Comparison of ENCODE assay signal across 19 cellular contexts in the genomic region with DNA sequence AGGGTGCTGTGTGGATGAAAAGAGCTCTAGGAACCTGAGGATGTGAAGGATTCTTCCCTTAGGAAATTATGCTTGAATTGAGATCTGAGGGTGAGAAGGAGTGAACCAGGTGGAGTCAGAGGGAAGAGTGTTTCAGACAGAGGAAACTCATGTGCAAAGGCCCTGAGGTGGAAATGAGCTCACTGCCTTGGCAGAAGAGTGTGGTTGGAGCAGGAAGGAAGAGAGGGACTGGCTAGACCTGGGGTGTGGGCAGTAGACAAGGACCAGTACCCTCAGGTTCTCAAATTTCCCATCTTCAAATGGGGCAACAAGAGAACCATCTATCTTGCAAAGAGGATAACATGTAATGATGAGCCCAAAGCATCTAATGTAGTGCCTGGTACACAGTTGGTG. TPM values are rescaled to one million over a fixed set of nuclear protein-coding genes. Genes with fewer than 3 reads are reported as not detected.
DNase-seq lines count a peak whose midpoint lies in the region; ATAC-seq and TF ChIP-seq lines count a peak whose summit lies in the region.
"Had no signal": no experiment of that assay in that cellular context is flagged by ENCODE, and none has a peak within 500 bp of the region (broad histone marks: within the 10 kb centered on the region; RNA-seq: fewer than 3 reads in every experiment).

No MANE protein-coding gene starts in this region.

- intact Hi-C loops in sigmoid colon (cut with DNase I), result no loop called here

- peak overlapping the region; percentile 44 for H3K27ac Mint-ChIP-seq in effector memory CD8-positive, alpha-beta T cell

- no peaks in the 10 kb centered on the region for H4K20me1 ChIP-seq in DND-41 (ENCODE audit: insufficient read depth, low read length)

- TF ChIP-seq EP300 in sigmoid colon (IDR thresholded peaks at IDR 0.05), result no peak

- H3K4me1 Mint-ChIP-seq in effector memory CD8-positive, alpha-beta T cell (ENCODE audit: low read depth in 2 of 2), result peaks cover 23 to 27% of the 10 kb centered on the region in 2 donors

- no peak for TF ChIP-seq POLR2A in sigmoid colon (IDR thresholded peaks at IDR 0.05)

- DNase-seq in DND-41, result no peak
- DNase-seq in RWPE2 (ENCODE audit: low spot score), result no peak
- no peak for DNase-seq in effector memory CD8-positive, alpha-beta T cell
- DNase-seq in sigmoid colon, result no peak
- no peak for DNase-seq in HAP-1 (ENCODE audit: low spot score in 2 of 2)
- DNase-seq in right atrium auricular region (ENCODE audit: low spot score), result no peak
- no peak for DNase-seq in HEK293T (ENCODE audit: extremely low spot score)
- DNase-seq: CD4-positive, alpha-beta memory T cell; central memory CD4-positive, alpha-beta T cell; heart right ventricle; KG1; NCI-H1694; NCI-H69; Right ventricle myocardium superior; stomach had no signal

- ATAC-seq in DND-41 (ENCODE audit: insufficient read depth, low read depth) (peak; percentile 10; the same call in 2 of the 3 replicates), RWPE2 (ENCODE audit: low read depth) (no peak)
- no peak for ATAC-seq in effector memory CD8-positive, alpha-beta T cell (replicated peaks)
- ATAC-seq: left colon had no signal

- no peak for TF ChIP-seq CTCF in DND-41 (IDR thresholded peaks at IDR 0.05; ENCODE audit: borderline replicate concordance, extremely low read depth, low read length, poor library complexity, severe bottlenecking)
- no peak for TF ChIP-seq CTCF in RWPE2 (IDR thresholded peaks at IDR 0.05; ENCODE audit: poor library complexity, severe bottlenecking)
- TF ChIP-seq CTCF in sigmoid colon (IDR thresholded peaks at IDR 0.05), result no peak
- TF ChIP-seq CTCF in right atrium auricular region (IDR thresholded peaks at IDR 0.05), result no peak

- H3K79me2 ChIP-seq in ACC112 (ENCODE audit: control insufficient read depth, insufficient read depth, low read length, unreplicated experiment) (no peaks in the 10 kb centered on the region), DND-41 (ENCODE audit: insufficient read depth, low read length) (no peaks in the 10 kb centered on the region)

- POLR2A ChIA-PET in HEK293T (lab: Yijun Ruan, JAX), result no interaction called here

- H3K27me3 Mint-ChIP-seq in effector memory CD8-positive, alpha-beta T cell, result peaks cover 34 to 67% of the 10 kb centered on the region in 2 donors

- no peaks in the 10 kb centered on the region for H3K9me3 Mint-ChIP-seq in effector memory CD8-positive, alpha-beta T cell
- H3K9me3 Mint-ChIP-seq: CD4-positive, alpha-beta memory T cell had no signal

- H3K4me3 Mint-ChIP-seq in effector memory CD8-positive, alpha-beta T cell, result peak overlapping the region in 1 of 2 donors; percentile 46

- no peaks in the 10 kb centered on the region for H3K36me3 ChIP-seq in ACC112 (ENCODE audit: insufficient read depth, low read length)
- H3K36me3 ChIP-seq in DND-41 (ENCODE audit: insufficient read depth, low read length), result no peaks in the 10 kb centered on the region
- no peaks in the 10 kb centered on the region for H3K36me3 ChIP-seq in RWPE2 (ENCODE audit: low read depth)
- H3K36me3 ChIP-seq in sigmoid colon, result no peaks in the 10 kb centered on the region
- H3K36me3 ChIP-seq in HAP-1 (replicated peaks), result no peaks in the 10 kb centered on the region
- H3K36me3 ChIP-seq in right atrium auricular region, result no peaks in the 10 kb centered on the region
- H3K36me3 ChIP-seq: heart right ventricle, stomach had no signal

- H2AFZ ChIP-seq in ACC112 (ENCODE audit: low read length, unreplicated experiment), result no peak overlapping the region
- H2AFZ ChIP-seq in DND-41 (ENCODE audit: low read depth, low read length), result no peak overlapping the region

- no peak overlapping the region for H3K9ac ChIP-seq in DND-41 (ENCODE audit: low read depth, low read length)

- in situ Hi-C loops in HAP-1 (cut with MboI; ENCODE audit: low sequenced_read_pairs), result loop anchor here (5.0 kb wide), 1 partner anchor 332 kb away; no protein-coding TSS in a partner anchor

- H3K9me3 ChIP-seq in DND-41 (ENCODE audit: insufficient read depth, low read length, severe bottlenecking), result no peaks in the 10 kb centered on the region
- no peaks in the 10 kb centered on the region for H3K9me3 ChIP-seq in RWPE2 (ENCODE audit: severe bottlenecking)
- no peaks in the 10 kb centered on the region for H3K9me3 ChIP-seq in sigmoid colon
- no peaks in the 10 kb centered on the region for H3K9me3 ChIP-seq in HAP-1
- H3K9me3 ChIP-seq in right atrium auricular region, result no peaks in the 10 kb centered on the region
- H3K9me3 ChIP-seq: heart right ventricle, stomach had no signal

- H3K36me3 Mint-ChIP-seq in effector memory CD8-positive, alpha-beta T cell (ENCODE audit: insufficient read depth), result peaks cover 3% of the 10 kb centered on the region
- H3K36me3 Mint-ChIP-seq: CD4-positive, alpha-beta memory T cell had no signal

- no peak overlapping the region for H3K4me2 ChIP-seq in DND-41 (ENCODE audit: insufficient read depth, low read length)

- H3K27me3 ChIP-seq in ACC112 (ENCODE audit: insufficient read depth, low read length) (no peaks in the 10 kb centered on the region), DND-41 (ENCODE audit: insufficient read depth, low read length, poor library complexity) (peaks cover 4% of the 10 kb centered on the region), RWPE2 (ENCODE audit: insufficient read depth, poor library complexity, severe bottlenecking) (no peaks in the 10 kb centered on the region), sigmoid colon (peaks cover 0 to 14% (median 0%) of the 10 kb centered on the region in 3 donors), HAP-1 (ENCODE audit: low read depth) (no peaks in the 10 kb centered on the region), right atrium auricular region (no peaks in the 10 kb centered on the region)

- H3K4me1 ChIP-seq in ACC112 (ENCODE audit: control insufficient read depth, insufficient read depth, low read length, unreplicated experiment) (peaks cover 22% of the 10 kb centered on the region), DND-41 (ENCODE audit: insufficient read depth, low read length) (peaks cover 22% of the 10 kb centered on the region), RWPE2 (ENCODE audit: insufficient read depth, poor library complexity, severe bottlenecking) (peaks cover 20% of the 10 kb centered on the region), sigmoid colon (peaks cover 0 to 8% (median 0%) of the 10 kb centered on the region in 4 donors), HAP-1 (no peaks in the 10 kb centered on the region), right atrium auricular region (no peaks in the 10 kb centered on the region)

- H3K27ac ChIP-seq in ACC112 (ENCODE audit: low read depth, low read length), result peak overlapping the region; percentile 18; the same call in 1 of the 2 replicates
- H3K27ac ChIP-seq in DND-41 (ENCODE audit: low read length), result peak overlapping the region; percentile 5; the same call in 1 of the 2 replicates
- peak overlapping the region; percentile 47 for H3K27ac ChIP-seq in RWPE2 (ENCODE audit: poor library complexity, severe bottlenecking)
- H3K27ac ChIP-seq in sigmoid colon, result peak overlapping the region in 1 of 4 donors; percentile 81
- no peak overlapping the region for H3K27ac ChIP-seq in right atrium auricular region
- H3K27ac ChIP-seq: heart right ventricle had no signal

- CTCF ChIA-PET in HEK293T (lab: Yijun Ruan, JAX), result interaction anchor here (1.5 kb wide), 1 partner anchor 330 kb away, joined by 5 read pairs; no protein-coding TSS in a partner anchor

- no peak overlapping the region for H3K4me3 ChIP-seq in ACC112 (ENCODE audit: low read depth, low read length)
- no peak overlapping the region for H3K4me3 ChIP-seq in DND-41 (ENCODE audit: low read depth in 1 of 2, low read length in 2 of 2)
- no peak overlapping the region for H3K4me3 ChIP-seq in RWPE2 (ENCODE audit: severe bottlenecking)
- H3K4me3 ChIP-seq in sigmoid colon, result no peak overlapping the region
- no peak overlapping the region for H3K4me3 ChIP-seq in HAP-1
- no peak overlapping the region for H3K4me3 ChIP-seq in right atrium auricular region
- H3K4me3 ChIP-seq: heart right ventricle, stomach had no signal

TF ChIP-seq in HEK293T, 16 proteins besides CTCF, POLR2A, EP300 and RAD21:
- TF ChIP-seq HDGF (IDR thresholded peaks at IDR 0.05; ENCODE audit: borderline replicate concordance), result no peak
- no peak for TF ChIP-seq NFRKB (IDR thresholded peaks at IDR 0.05)
- no peak for TF ChIP-seq FOXA1 (IDR thresholded peaks at IDR 0.05)
- no peak for TF ChIP-seq BHLHE40 (IDR thresholded peaks at IDR 0.05; ENCODE audit: borderline replicate concordance)
- no peak for TF ChIP-seq CTBP1 (IDR thresholded peaks at IDR 0.05; ENCODE audit: borderline replicate concordance)
TF ChIP-seq in HEK293T: peak in this region for 0.

RNA-seq across cellular contexts. Expression of gene GTSF1L, which starts 24.0 kb away (rescaled TPM):
- not detected for total RNA-seq in sigmoid colon
- polyA plus RNA-seq in sigmoid colon, result under 1 TPM in 1 of 3 donors, not detected in 2; 0.17 TPM
- not detected for total RNA-seq in right atrium auricular region
- total RNA-seq: CD4-positive, alpha-beta memory T cell; epithelial cell of proximal tubule; H1; heart right ventricle; left colon; Right ventricle myocardium superior; stomach had no signal
- polyA plus RNA-seq: CD4-positive, alpha-beta memory T cell; H1; heart right ventricle; stomach had no signal

Comparison
In these comparisons a context has a peak if more than half of its experiments do, and no peak if none do; other contexts are left out.
1. H3K27ac ChIP-seq: peak in ACC112 (single experiment), DND-41 (single experiment) and RWPE2 (single experiment); none in right atrium auricular region (0 of 2).